In the genomic region with DNA sequence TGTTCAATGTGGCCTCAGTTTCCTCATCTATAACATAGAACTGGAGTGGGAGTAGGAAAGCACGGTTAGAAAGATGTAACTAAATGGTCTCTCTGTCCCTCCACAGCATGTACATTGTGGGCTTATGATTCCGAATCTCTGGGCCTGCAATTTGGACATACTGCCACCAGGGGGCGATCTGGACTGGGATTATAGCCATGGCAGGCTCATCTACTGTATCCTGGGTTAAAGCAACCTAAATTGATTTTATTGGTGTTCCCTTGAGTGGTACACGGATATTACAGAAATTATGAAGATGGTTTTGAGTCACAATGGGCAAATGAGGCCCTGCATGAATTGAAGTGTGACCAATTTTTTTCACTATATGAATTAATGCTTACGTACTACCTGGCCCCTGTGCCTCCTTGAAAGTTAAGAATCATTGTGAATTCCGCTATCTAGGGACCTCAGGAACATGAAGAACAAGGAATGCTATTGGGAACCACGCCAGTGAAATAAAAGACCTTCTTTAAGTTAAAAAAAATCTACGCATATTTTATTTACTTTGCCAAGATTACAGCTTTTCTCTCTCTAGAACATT, we compare ENCODE assay signal across 8 cellular contexts. TPM values are rescaled to one million over a fixed set of nuclear protein-coding genes. Genes with fewer than 3 reads are reported as not detected.
DNase-seq lines count a peak whose midpoint lies in the region; ATAC-seq and TF ChIP-seq lines count a peak whose summit lies in the region.

No MANE protein-coding gene starts in this region.

- H3K9me3 Mint-ChIP-seq in chondrocyte (ENCODE audit: low read depth) = peaks cover 15% of the 10 kb centered on the region

- H3K4me1 Mint-ChIP-seq in chondrocyte (ENCODE audit: low read depth) = no peaks in the 10 kb centered on the region

- peaks cover 4 to 21% (median 18%) of the 10 kb centered on the region in 8 donors for H3K9me3 ChIP-seq in spleen

- peaks cover 41% of the 10 kb centered on the region for H3K27me3 Mint-ChIP-seq in chondrocyte (ENCODE audit: low read depth)

- no peaks in the 10 kb centered on the region for H3K4me1 ChIP-seq in spleen

- H3K27ac Mint-ChIP-seq in chondrocyte (ENCODE audit: unreplicated experiment) = no peak overlapping the region

- intact Hi-C loops in spleen (cut with DNase I; ENCODE audit: low total_unique reads) = no loop called here

- 54 to 65% (median 58%) methylated on average over 8 of the region's 8 CpGs for WGBS in spleen, 5 donors

- peak; percentile 74 for TF ChIP-seq CTCF in GM12875 (IDR thresholded peaks at IDR 0.05; ENCODE audit: borderline replicate concordance, insufficient read depth, low read depth, low read length)
- peak; percentile 75 for TF ChIP-seq CTCF in chondrocyte (IDR thresholded peaks at IDR 0.05)
- TF ChIP-seq CTCF in spleen (IDR thresholded peaks at IDR 0.05 in 8 of 11, conservative IDR thresholded peaks at IDR 0.05 in 3 of 11) = peak; percentile 14 to 74 (median 56)

- no peak overlapping the region for H3K27ac ChIP-seq in spleen

- H3K36me3 Mint-ChIP-seq in chondrocyte (ENCODE audit: low read depth) = no peaks in the 10 kb centered on the region

- DNase-seq in OCI-M1 (lab: John Stamatoyannopoulos, UW) (peak; percentile 73), chondrocyte (ENCODE audit: low spot score) (no peak), spleen (no peak), middle frontal gyrus (ENCODE audit: extremely low spot score, low spot score) (no peak)

- H3K36me3 ChIP-seq in spleen = no peaks in the 10 kb centered on the region

- H3K4me3 Mint-ChIP-seq in chondrocyte (ENCODE audit: unreplicated experiment) = no peak overlapping the region

- no peak for TF ChIP-seq POLR2A in spleen (IDR thresholded peaks at IDR 0.05)

- ATAC-seq in HG03342 (IDR thresholded peaks at IDR 0.05; ENCODE audit: unreplicated experiment) (no peak), HG03565 (IDR thresholded peaks at IDR 0.05; ENCODE audit: unreplicated experiment) (no peak), HG03521 (IDR thresholded peaks at IDR 0.05; ENCODE audit: unreplicated experiment) (no peak)

- H3K27me3 ChIP-seq in spleen (replicated peaks in 1 of 7) = peaks cover 0 to 63% (median 17%) of the 10 kb centered on the region in 7 donors

- no peak overlapping the region for H3K4me3 ChIP-seq in GM12875 (ENCODE audit: low read depth, low read length)
- no peak overlapping the region for H3K4me3 ChIP-seq in spleen

RNA-seq across cellular contexts. Expression of a gene that starts 32.9 kb away (rescaled TPM):
- total RNA-seq in chondrocyte = 17.8 to 25.3 TPM (median 24.9 TPM) in 3 replicates
- 10 to 100 TPM; 10.3 to 27.1 (median 12.3) TPM for total RNA-seq in spleen
- polyA plus RNA-seq in spleen = 10 to 100 TPM; 10.8 to 21.0 (median 16.2) TPM

RNA-seq across cellular contexts. Expression of a gene that starts 33.2 kb away (rescaled TPM):
- total RNA-seq in chondrocyte (51.0 to 71.4 TPM (median 68.9 TPM) in 3 replicates), spleen (10 to 100 TPM; 13.9 to 44.8 (median 20.6) TPM)
- 10 to 100 TPM; 24.5 to 40.3 (median 37.5) TPM for polyA plus RNA-seq in spleen
